12 cellular contexts compared by ENCODE assay signal in the genomic region with DNA sequence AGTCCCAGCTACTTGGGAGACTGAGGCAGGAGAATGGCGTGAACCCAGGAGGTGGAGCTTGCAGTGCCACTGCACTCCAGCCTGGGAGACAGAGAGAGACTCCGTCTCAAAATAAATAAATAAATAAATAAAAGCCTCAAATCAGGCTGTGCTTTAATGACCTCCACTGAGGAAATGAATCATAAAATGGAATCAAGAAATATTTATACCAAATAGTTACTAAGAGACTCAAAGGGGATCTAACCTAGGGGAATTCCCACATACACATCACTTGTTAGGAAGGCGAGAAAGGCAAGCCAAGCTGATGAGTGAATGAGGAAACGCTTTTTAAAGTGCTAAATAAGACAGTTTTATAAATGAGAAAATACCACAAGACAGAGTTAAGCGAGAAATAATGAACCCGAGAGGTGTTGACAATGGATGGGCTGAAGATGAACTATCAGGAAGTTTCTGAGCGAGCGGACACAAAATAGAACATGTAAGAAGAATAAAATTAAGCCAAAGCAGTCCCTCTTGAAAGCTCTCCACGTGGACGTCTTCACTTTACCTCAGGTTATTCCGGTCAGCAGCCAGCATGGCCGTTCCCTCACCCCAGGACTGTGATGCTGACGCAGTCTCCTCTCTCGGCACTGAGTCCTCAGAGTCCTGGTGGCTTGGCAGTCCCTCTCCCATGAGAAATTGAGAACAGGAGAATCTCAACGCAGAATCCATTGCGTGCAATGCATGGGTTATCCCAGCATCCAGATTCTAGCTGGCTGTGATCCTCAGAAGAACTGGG. TPM values are rescaled to one million over a fixed set of nuclear protein-coding genes. Genes with fewer than 3 reads are reported as not detected.
DNase-seq lines count a peak whose midpoint lies in the region; ATAC-seq, FAIRE-seq and TF ChIP-seq lines count a peak whose summit lies in the region.
"Had no signal": no experiment of that assay in that cellular context is flagged by ENCODE, and none has a peak within 500 bp of the region (broad histone marks: within the 10 kb centered on the region; RNA-seq: fewer than 3 reads in every experiment).

No MANE protein-coding gene starts in this region.

- FAIRE-seq in HTR-8/SVneo (lab: Jason Lieb, UNC), result peak; percentile 81

- ATAC-seq in GM21360 (IDR thresholded peaks at IDR 0.05; ENCODE audit: unreplicated experiment), result no peak
- ATAC-seq in GM21423 (IDR thresholded peaks at IDR 0.05; ENCODE audit: unreplicated experiment), result no peak
- ATAC-seq: T-cell had no signal

- H3K36me3 ChIP-seq in kidney epithelial cell (ENCODE audit: control insufficient read depth, insufficient read depth, low read length), result no peaks in the 10 kb centered on the region
- no peaks in the 10 kb centered on the region for H3K36me3 ChIP-seq in suprapubic skin

- no peak for TF ChIP-seq EP300 in suprapubic skin (IDR thresholded peaks at IDR 0.05)

- H3K4me1 ChIP-seq in suprapubic skin, result peaks cover 19% of the 10 kb centered on the region

- H3K9me3 Mint-ChIP-seq in chondrocyte (ENCODE audit: low read depth), result no peaks in the 10 kb centered on the region
- no peaks in the 10 kb centered on the region for H3K9me3 Mint-ChIP-seq in activated T-cell treated with anti-CD3 and anti-CD28 coated beads, Interleukin-2, amount 50 U/mL, for 24 hours
- H3K9me3 Mint-ChIP-seq: activated naive CD4-positive, alpha-beta T cell treated with anti-CD3 and anti-CD28 coated beads, Interleukin-2, amount 50 U/mL, for 24 hours had no signal

- H3K9me3 ChIP-seq in suprapubic skin, result no peaks in the 10 kb centered on the region

- WGBS in suprapubic skin, result 49% methylated on average over 16 of the region's 16 CpGs

- H3K27ac ChIP-seq in suprapubic skin, result peak overlapping the region; percentile 81

- H3K4me3 Mint-ChIP-seq in chondrocyte (ENCODE audit: unreplicated experiment), result peak overlapping the region; percentile 58
- no peak overlapping the region for H3K4me3 Mint-ChIP-seq in activated T-cell treated with anti-CD3 and anti-CD28 coated beads, Interleukin-2, amount 50 U/mL, for 24 hours
- H3K4me3 Mint-ChIP-seq: activated naive CD4-positive, alpha-beta T cell treated with anti-CD3 and anti-CD28 coated beads, Interleukin-2, amount 50 U/mL, for 24 hours; memory B cell; T-cell had no signal

- H3K4me1 Mint-ChIP-seq in chondrocyte (ENCODE audit: low read depth), result peaks cover 13% of the 10 kb centered on the region
- H3K4me1 Mint-ChIP-seq in activated T-cell treated with anti-CD3 and anti-CD28 coated beads, Interleukin-2, amount 50 U/mL, for 24 hours (ENCODE audit: low read depth), result no peaks in the 10 kb centered on the region
- H3K4me1 Mint-ChIP-seq: activated naive CD4-positive, alpha-beta T cell treated with anti-CD3 and anti-CD28 coated beads, Interleukin-2, amount 50 U/mL, for 24 hours; memory B cell; T-cell had no signal

- TF ChIP-seq CTCF in chondrocyte (IDR thresholded peaks at IDR 0.05) (no peak), kidney epithelial cell (IDR thresholded peaks at IDR 0.05; ENCODE audit: insufficient read depth, low read length, poor library complexity, severe bottlenecking) (no peak), suprapubic skin (IDR thresholded peaks at IDR 0.05) (no peak)

- DNase-seq in HTR-8/SVneo (ENCODE audit: insufficient read length, low spot score) (peak; percentile 72), chondrocyte (ENCODE audit: low spot score) (no peak), kidney epithelial cell (ENCODE audit: low read depth) (peak; percentile 88), suprapubic skin (ENCODE audit: low spot score in 2 of 2) (no peak), NCI-H1436 (lab: John Stamatoyannopoulos, UW) (no peak)
- DNase-seq in activated T-cell treated with anti-CD3 and anti-CD28 coated beads, Interleukin-2, amount 50 U/mL, for 24 hours, result no peak
- DNase-seq: KG1, T-cell had no signal

- no peak overlapping the region for H3K4me3 ChIP-seq in kidney epithelial cell (ENCODE audit: low read depth, low read length)
- no peak overlapping the region for H3K4me3 ChIP-seq in suprapubic skin

- H3K27ac Mint-ChIP-seq in chondrocyte (ENCODE audit: unreplicated experiment), result no peak overlapping the region
- H3K27ac Mint-ChIP-seq in activated T-cell treated with anti-CD3 and anti-CD28 coated beads, Interleukin-2, amount 50 U/mL, for 24 hours, result no peak overlapping the region
- H3K27ac Mint-ChIP-seq: activated naive CD4-positive, alpha-beta T cell treated with anti-CD3 and anti-CD28 coated beads, Interleukin-2, amount 50 U/mL, for 24 hours; memory B cell; T-cell had no signal

- H3K27me3 ChIP-seq in kidney epithelial cell (ENCODE audit: control insufficient read depth, insufficient read depth, low read length), result no peaks in the 10 kb centered on the region
- H3K27me3 ChIP-seq in suprapubic skin, result peaks cover 3% of the 10 kb centered on the region

- no peaks in the 10 kb centered on the region for H3K36me3 Mint-ChIP-seq in chondrocyte (ENCODE audit: low read depth)
- H3K36me3 Mint-ChIP-seq in activated T-cell treated with anti-CD3 and anti-CD28 coated beads, Interleukin-2, amount 50 U/mL, for 24 hours (ENCODE audit: low read depth), result no peaks in the 10 kb centered on the region
- H3K36me3 Mint-ChIP-seq: activated naive CD4-positive, alpha-beta T cell treated with anti-CD3 and anti-CD28 coated beads, Interleukin-2, amount 50 U/mL, for 24 hours; T-cell had no signal

- TF ChIP-seq POLR2A in suprapubic skin (IDR thresholded peaks at IDR 0.05), result no peak

- no peaks in the 10 kb centered on the region for H3K27me3 Mint-ChIP-seq in chondrocyte (ENCODE audit: low read depth)
- H3K27me3 Mint-ChIP-seq in activated T-cell treated with anti-CD3 and anti-CD28 coated beads, Interleukin-2, amount 50 U/mL, for 24 hours, result no peaks in the 10 kb centered on the region
- H3K27me3 Mint-ChIP-seq: activated naive CD4-positive, alpha-beta T cell treated with anti-CD3 and anti-CD28 coated beads, Interleukin-2, amount 50 U/mL, for 24 hours had no signal

RNA-seq across cellular contexts. Expression of a gene that starts 22.4 kb away (rescaled TPM):
- total RNA-seq in chondrocyte, result 499 to 576 TPM (median 571 TPM) in 3 replicates
- total RNA-seq in kidney epithelial cell, result 287 and 314 TPM in 2 replicates
- 1 to 10 TPM; 7.0 to 9.5 (median 9.4) TPM for total RNA-seq in suprapubic skin

Comparison
In these comparisons a context has a peak if more than half of its experiments do, and no peak if none do; other contexts are left out.
1. DNase-seq: peak in HTR-8/SVneo (single experiment) and kidney epithelial cell (single experiment); none in chondrocyte (single experiment), suprapubic skin (0 of 2), activated T-cell treated with anti-CD3 and anti-CD28 coated beads, Interleukin-2, amount 50 U/mL, for 24 hours (single experiment) and NCI-H1436 (single experiment).
2. RNA of a gene that starts 22.4 kb away (total RNA-seq): 499 to 576 TPM in chondrocyte and 287 to 314 TPM in kidney epithelial cell; 7.0 to 9.5 TPM in suprapubic skin; every median in the first group is over 10 times any median in the second.